In the genomic region with DNA sequence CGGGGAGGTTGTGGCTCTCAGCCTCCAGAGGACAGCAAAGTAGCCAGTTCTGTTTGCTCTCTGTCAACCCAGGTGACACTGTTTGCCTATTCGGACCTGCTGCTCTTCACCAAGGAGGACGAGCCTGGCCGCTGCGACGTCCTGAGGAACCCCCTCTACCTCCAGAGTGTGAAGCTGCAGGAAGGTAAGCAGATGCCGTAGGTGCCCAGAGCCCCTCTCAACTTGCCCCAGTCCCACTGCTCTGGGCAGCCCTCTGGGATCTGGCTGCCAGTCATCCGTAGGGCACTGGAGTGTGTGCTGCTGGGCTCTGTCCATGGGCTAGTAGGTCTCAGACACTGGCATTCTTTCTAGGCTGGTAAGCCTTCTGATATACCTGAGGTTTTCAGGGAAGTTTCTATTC, we compare ENCODE assay signal across 10 cellular contexts. TPM values are rescaled to one million over a fixed set of nuclear protein-coding genes. Genes with fewer than 3 reads are reported as not detected.
A peak's percentile ranks its signal among the peaks of the same experiment; 100 is the strongest.
DNase-seq lines count a peak whose midpoint lies in the region; ATAC-seq and TF ChIP-seq lines count a peak whose summit lies in the region.
"Had no signal": no experiment of that assay in that cellular context is flagged by ENCODE, and none has a peak within 500 bp of the region (broad histone marks: within the 10 kb centered on the region; RNA-seq: fewer than 3 reads in every experiment).

No MANE protein-coding gene starts in this region.

- H3K27ac Mint-ChIP-seq in T-helper 17 cell (peak overlapping the region; percentile 88), osteocyte (ENCODE audit: unreplicated experiment) (no peak overlapping the region)

- in situ Hi-C loops in brain microvascular endothelial cell (cut with HindIII; ENCODE audit: low pct_ligation_motif_present, low sequenced_read_pairs): no loop called here

- intact Hi-C loops in Right ventricle myocardium inferior (cut with DNase I) (loop anchor here (2.0 to 5.0 kb wide), 2 partner anchors 34 to 66 kb away; no protein-coding TSS in a partner anchor), cardiac septum (cut with DNase I) (loop anchor here (10.0 kb wide), 1 partner anchor 132 kb away; no protein-coding TSS in a partner anchor), lower lobe of right lung (cut with DNase I) (no loop called here)

- H3K4me1 ChIP-seq in lower lobe of right lung: peaks cover 71% of the 10 kb centered on the region

- H3K9me3 Mint-ChIP-seq in osteocyte (ENCODE audit: unreplicated experiment): no peaks in the 10 kb centered on the region

- ATAC-seq in Right ventricle myocardium inferior (no peak), T-helper 17 cell (no peak), lower lobe of right lung (no peak)

- H3K4me1 Mint-ChIP-seq in T-helper 17 cell: peaks cover 71% of the 10 kb centered on the region
- peaks cover 50% of the 10 kb centered on the region for H3K4me1 Mint-ChIP-seq in osteocyte (ENCODE audit: unreplicated experiment)

- H3K4me3 ChIP-seq in lower lobe of right lung: no peak overlapping the region
- H3K4me3 ChIP-seq in brain microvascular endothelial cell (ENCODE audit: low read depth, low read length): no peak overlapping the region
- H3K4me3 ChIP-seq: skin epidermis, suprapubic skin had no signal

- H3K9me3 ChIP-seq in T-helper 17 cell (ENCODE audit: control insufficient read depth, low read length, poor library complexity, severe bottlenecking): no peaks in the 10 kb centered on the region
- H3K9me3 ChIP-seq in lower lobe of right lung: no peaks in the 10 kb centered on the region
- H3K9me3 ChIP-seq: suprapubic skin had no signal

- H3K36me3 Mint-ChIP-seq in T-helper 17 cell (ENCODE audit: low read depth) (no peaks in the 10 kb centered on the region), osteocyte (ENCODE audit: unreplicated experiment) (no peaks in the 10 kb centered on the region)

- TF ChIP-seq CTCF in lower lobe of right lung (IDR thresholded peaks at IDR 0.05) (no peak), brain microvascular endothelial cell (IDR thresholded peaks at IDR 0.05; ENCODE audit: low read depth, low read length, missing control alignments) (no peak), osteocyte (IDR thresholded peaks at IDR 0.05) (no peak)

- H3K27ac ChIP-seq in lower lobe of right lung (peak overlapping the region; percentile 72), brain microvascular endothelial cell (no peak overlapping the region)

- H3K4me3 Mint-ChIP-seq in T-helper 17 cell (peak overlapping the region; percentile 72), osteocyte (ENCODE audit: unreplicated experiment) (no peak overlapping the region)

- DNase-seq in Right ventricle myocardium inferior (ENCODE audit: missing footprints) (peak; percentile 41), cardiac septum (ENCODE audit: low spot score) (no peak), T-helper 17 cell (no peak), lower lobe of right lung (no peak), brain microvascular endothelial cell (no peak), osteocyte (ENCODE audit: extremely low spot score, unreplicated experiment) (no peak), NCI-H69 (lab: John Stamatoyannopoulos, UW) (no peak), SKM-1 treated with dmso at 0.1 percent for 144 hours (lab: John Stamatoyannopoulos, UW; ENCODE audit: unreplicated experiment) (no peak)

- H3K27me3 Mint-ChIP-seq in T-helper 17 cell (no peaks in the 10 kb centered on the region), osteocyte (ENCODE audit: unreplicated experiment) (no peaks in the 10 kb centered on the region)

- H3K36me3 ChIP-seq in lower lobe of right lung (peaks cover 22% of the 10 kb centered on the region), brain microvascular endothelial cell (replicated peaks) (no peaks in the 10 kb centered on the region)
- H3K36me3 ChIP-seq: suprapubic skin had no signal

- no peaks in the 10 kb centered on the region for H3K27me3 ChIP-seq in lower lobe of right lung (ENCODE audit: low read depth)
- no peaks in the 10 kb centered on the region for H3K27me3 ChIP-seq in brain microvascular endothelial cell (replicated peaks)
- H3K27me3 ChIP-seq: suprapubic skin had no signal

RNA-seq across cellular contexts. Expression of a gene that starts 59.3 kb away (rescaled TPM):
- 139 TPM for total RNA-seq in Right ventricle myocardium inferior
- total RNA-seq in cardiac septum: 233 TPM
- total RNA-seq in T-helper 17 cell: 10 to 100 TPM; 17.4 to 22.0 TPM
- total RNA-seq in lower lobe of right lung: 66.2 TPM
- 53.8 and 67.8 TPM in 2 replicates for total RNA-seq in osteocyte
